In genomic region chr4:85836588-85836987, GRCh38 we compare ENCODE assay signal across 32 cellular contexts.
"Had no signal": no experiment of that assay in that cellular context is flagged by ENCODE, and none has a peak within 500 bp of the region (broad histone marks: within the 10 kb centered on the region; RNA-seq: fewer than 3 reads in every experiment).

No MANE protein-coding gene starts in this region.

- H3K36me3 Mint-ChIP-seq: activated naive CD8-positive, alpha-beta T cell; immature natural killer cell; type B pancreatic cell had no signal

- H3K27ac ChIP-seq: adrenal gland, body of pancreas, cardiac muscle cell, colonic mucosa, dorsolateral prefrontal cortex, gastroesophageal sphincter, right lobe of liver, skin epidermis had no signal

- H3K4me3 Mint-ChIP-seq: activated B cell treated with CpG ODN at 0.5 μM for 24 hours; activated CD8-positive, alpha-beta T cell treated with anti-CD3 and anti-CD28 coated beads for 36 hours; activated naive CD8-positive, alpha-beta T cell; activated T-cell treated with anti-CD3 and anti-CD28 coated beads, Interleukin-2, amount 50 U/mL, for 72 hours; immature natural killer cell; neural crest cell; stimulated activated naive CD8-positive, alpha-beta T cell treated with anti-CD3 and anti-CD28 coated beads, Interleukin-15, Interleukin-2, amounts not matched to agents 100 ng/mL and 50 ng/mL, for 24 hours; T-helper 2 cell treated with Interferon-gamma antibody and Interleukin-4, amounts not matched to agents 5 μg/mL and 100 μg/mL, for 36 hours; type B pancreatic cell had no signal

- H3K36me3 ChIP-seq: adrenal gland, cardiac muscle cell, colonic mucosa, gastroesophageal sphincter, right lobe of liver, uterus had no signal

- ATAC-seq: activated CD8-positive, alpha-beta T cell treated with anti-CD3 and anti-CD28 coated beads for 36 hours; activated T-cell treated with anti-CD3 and anti-CD28 coated beads, Interleukin-2, amount 50 U/mL, for 72 hours; body of pancreas; gastroesophageal sphincter; left colon; right lobe of liver had no signal

- H3K4me1 ChIP-seq: adrenal gland, colonic mucosa, right lobe of liver had no signal

- H3K4me3 ChIP-seq: adrenal gland, body of pancreas, cardiac muscle cell, colonic mucosa, dorsolateral prefrontal cortex, gastroesophageal sphincter, right lobe of liver, skin epidermis, uterus had no signal

- H3K9me3 ChIP-seq: adrenal gland, body of pancreas, colonic mucosa, gastroesophageal sphincter, right lobe of liver, uterus had no signal

- H3K4me1 Mint-ChIP-seq: immature natural killer cell had no signal

- H3K27ac Mint-ChIP-seq: activated B cell treated with CpG ODN at 0.5 μM for 24 hours; activated CD8-positive, alpha-beta T cell treated with anti-CD3 and anti-CD28 coated beads for 36 hours; activated naive CD8-positive, alpha-beta T cell; activated T-cell treated with anti-CD3 and anti-CD28 coated beads, Interleukin-2, amount 50 U/mL, for 72 hours; immature natural killer cell; stimulated activated naive CD8-positive, alpha-beta T cell treated with anti-CD3 and anti-CD28 coated beads, Interleukin-15, Interleukin-2, amounts not matched to agents 100 ng/mL and 50 ng/mL, for 24 hours; T-helper 2 cell treated with Interferon-gamma antibody and Interleukin-4, amounts not matched to agents 5 μg/mL and 100 μg/mL, for 36 hours; type B pancreatic cell had no signal

- H3K9me3 Mint-ChIP-seq: activated B cell treated with CpG ODN at 0.5 μM for 24 hours; activated CD8-positive, alpha-beta T cell treated with anti-CD3 and anti-CD28 coated beads for 36 hours; activated T-cell treated with anti-CD3 and anti-CD28 coated beads, Interleukin-2, amount 50 U/mL, for 72 hours; neural crest cell; stimulated activated naive CD8-positive, alpha-beta T cell treated with anti-CD3 and anti-CD28 coated beads, Interleukin-15, Interleukin-2, amounts not matched to agents 100 ng/mL and 50 ng/mL, for 24 hours; T-helper 2 cell treated with Interferon-gamma antibody and Interleukin-4, amounts not matched to agents 5 μg/mL and 100 μg/mL, for 36 hours; type B pancreatic cell had no signal

- DNase-seq: activated B cell treated with CpG ODN at 0.5 μM for 24 hours; activated CD4-positive, alpha-beta T cell treated with anti-CD3 and anti-CD28 coated beads, Interleukin-2, amount 50 U/mL, for 1 hour; activated CD8-positive, alpha-beta T cell treated with anti-CD3 and anti-CD28 coated beads for 36 hours; activated naive CD4-positive, alpha-beta T cell treated with Interleukin-2 at 50 U/mL for 16 hours; activated T-cell treated with anti-CD3 and anti-CD28 coated beads, Interleukin-2, amount 50 U/mL, for 72 hours; adrenal gland; aorta; body of pancreas; cerebellar nuclear complex; colonic mucosa; dorsolateral prefrontal cortex; effector memory CD4-positive, alpha-beta T cell; hypothalamus; immature natural killer cell; kidney; left colon; occipital lobe; posterior cingulate gyrus; right lobe of liver; stimulated activated CD4-positive, alpha-beta T cell treated with anti-CD3 and anti-CD28 coated beads, Interleukin-12 subunit alpha, Interleukin-12 subunit beta, amount 100 ng/mL, for 4 hours; stimulated activated CD4-positive, alpha-beta T cell treated with anti-CD3 and anti-CD28 coated beads, Interleukin-4, amount 100 ng/mL, for 1 hour; substantia nigra; T-helper 1 cell; uterus had no signal

- H3K27me3 ChIP-seq: adrenal gland, body of pancreas, cardiac muscle cell, colonic mucosa, dorsolateral prefrontal cortex, gastroesophageal sphincter, right lobe of liver, uterus had no signal

- H3K27me3 Mint-ChIP-seq: activated B cell treated with CpG ODN at 0.5 μM for 24 hours; activated CD8-positive, alpha-beta T cell treated with anti-CD3 and anti-CD28 coated beads for 36 hours; activated naive CD8-positive, alpha-beta T cell; stimulated activated naive CD8-positive, alpha-beta T cell treated with anti-CD3 and anti-CD28 coated beads, Interleukin-15, Interleukin-2, amounts not matched to agents 100 ng/mL and 50 ng/mL, for 24 hours; type B pancreatic cell had no signal
